In genomic region chr6:34916348-34916967, GRCh38 we compare ENCODE assay signal across 17 cellular contexts.
"Had no signal": no experiment of that assay in that cellular context is flagged by ENCODE, and none has a peak within 500 bp of the region (broad histone marks: within the 10 kb centered on the region; RNA-seq: fewer than 3 reads in every experiment).

No MANE protein-coding gene starts in this region.

- H3K27ac ChIP-seq: epithelial cell of prostate, skin epidermis had no signal

- FAIRE-seq: TTC549 had no signal

- H3K27me3 ChIP-seq: cardiac muscle cell had no signal

- H3K36me3 ChIP-seq: cardiac muscle cell had no signal

- DNase-seq: activated B cell treated with CpG ODN at 0.5 μM for 24 hours; activated CD4-positive, alpha-beta T cell treated with anti-CD3 and anti-CD28 coated beads, Interleukin-2, amount 10 ng/mL, durations not matched to agents 24 days and 14 days; activated effector memory CD4-positive, alpha-beta T cell treated with Interleukin-2 at 50 U/mL for 16 hours; activated T-cell treated with anti-CD3 and anti-CD28 coated beads, Interleukin-2, amount 50 U/mL, for 1 hour; anterior cingulate cortex; effector memory CD8-positive, alpha-beta T cell; head of caudate nucleus; islet precursor cell; nephron progenitor cell; stimulated activated CD4-positive, alpha-beta T cell treated with anti-CD3 and anti-CD28 coated beads, Interleukin-4, amount 100 ng/mL, for 4 hours; stimulated activated naive CD8-positive, alpha-beta T cell treated with anti-CD3 and anti-CD28 coated beads, Interleukin-15, amount 100 ng/mL, for 72 hours; T-helper 2 cell; trophoblast cell had no signal

- H3K4me3 ChIP-seq: cardiac muscle cell, skin epidermis had no signal
